1 cellular context compared by ENCODE assay signal in the genomic region with DNA sequence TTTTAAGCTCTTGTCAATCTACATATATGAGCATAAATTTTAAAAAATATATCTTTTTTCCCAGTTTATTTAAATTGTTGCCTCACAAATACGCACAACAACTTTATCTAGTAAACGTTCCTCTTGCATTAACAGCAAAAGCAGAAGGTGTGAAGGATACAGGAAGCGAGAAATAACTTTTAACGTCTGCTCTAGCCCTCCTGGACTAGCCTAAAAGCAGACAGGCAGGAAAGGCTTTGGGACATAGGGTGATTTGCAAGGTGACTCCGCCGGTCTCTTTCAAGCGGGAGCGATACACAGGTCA.
TF ChIP-seq lines count a peak whose summit lies in the region.

No MANE protein-coding gene starts in this region.

TF ChIP-seq in SK-N-SH, 30 proteins besides CTCF, POLR2A, EP300 and RAD21 (continued from another document):
- TF ChIP-seq EZH2phosphoT487 (IDR thresholded peaks at IDR 0.05; ENCODE audit: borderline replicate concordance, low read depth) (no peak), SIN3A (IDR thresholded peaks at IDR 0.05; ENCODE audit: borderline replicate concordance, low read depth, low read length) (no peak), TEAD4 (IDR thresholded peaks at IDR 0.05; ENCODE audit: borderline replicate concordance, insufficient read depth) (no peak), RCOR1 (IDR thresholded peaks at IDR 0.05; ENCODE audit: low read length) (no peak), ELF1 (IDR thresholded peaks at IDR 0.05) (no peak)
